In genomic region chr19:12400618-12401502, GRCh38 we compare ENCODE assay signal across 8 cellular contexts. TPM values are rescaled to one million over a fixed set of nuclear protein-coding genes. Genes with fewer than 3 reads are reported as not detected.
DNase-seq lines count a peak whose midpoint lies in the region; ATAC-seq and TF ChIP-seq lines count a peak whose summit lies in the region.

Gene ZNF799, minus strand, starts transcription at chr19:12401271. Its CDS starts 201 bp downstream, at chr19:12401070.

- peak within 1 kb of the TSS; percentile 77 to 79 for H3K9ac ChIP-seq in mucosa of rectum (ENCODE audit: low read depth in 1 of 2, low read length in 2 of 2)

- peak; percentile 40 for TF ChIP-seq POLR2A in erythroblast (IDR thresholded peaks at IDR 0.05; ENCODE audit: low read length)

- peak; percentile 92 for DNase-seq in D341Med (ENCODE audit: low spot score)
- DNase-seq in HuH-7 (ENCODE audit: low spot score): peak; percentile 64
- peak; percentile 95 for DNase-seq in OCI-LY7 (ENCODE audit: low spot score)
- peak; percentile 73 for DNase-seq in activated T-cell treated with anti-CD3 and anti-CD28 coated beads for 4 hours
- DNase-seq in erythroblast (lab: John Stamatoyannopoulos, UW): peak; percentile 89 to 91
- DNase-seq in stimulated activated CD8-positive, alpha-beta memory T cell treated with anti-CD3 and anti-CD28 coated beads, Interleukin-4, amount 100 ng/mL, for 4 hours (ENCODE audit: low read depth in 2 of 2, low spot score in 1 of 2): peak; percentile 58 to 71

- H3K9me2 ChIP-seq in OCI-LY7 (ENCODE audit: insufficient read depth, low read length): no peaks in the 10 kb centered on the region

- H3K4me3 ChIP-seq in OCI-LY7 (ENCODE audit: low read depth, low read length, poor library complexity, severe bottlenecking) (peak within 1 kb of the TSS; percentile 95), mucosa of rectum (ENCODE audit: low read length in 2 of 2) (peak within 1 kb of the TSS; percentile 82 to 94)

- no peaks in the 10 kb centered on the region for H3K79me2 ChIP-seq in OCI-LY7 (ENCODE audit: insufficient read depth, low read depth, low read length)

- peak within 1 kb of the TSS; percentile 92 for H2AFZ ChIP-seq in OCI-LY7 (ENCODE audit: low read length)

- no peaks in the 10 kb centered on the region for H3K27me3 ChIP-seq in mucosa of rectum (ENCODE audit: control insufficient read depth in 2 of 2, insufficient read depth in 2 of 2, low read length in 2 of 2)

- H3K36me3 ChIP-seq in OCI-LY7 (ENCODE audit: insufficient read depth, low read length) (no peaks in the 10 kb centered on the region), mucosa of rectum (ENCODE audit: control insufficient read depth in 2 of 2, insufficient read depth in 2 of 2, low read length in 2 of 2) (no peaks in the 10 kb centered on the region)

- POLR2A ChIA-PET in OCI-LY7 (lab: Charles Lee): interaction anchor here (0.7 kb wide), 1 partner anchor 25 kb away, joined by 4 read pairs; no protein-coding TSS in a partner anchor

- 0 out of 2 replicates have a peak, but pooled peaks have one; percentile 33 for TF ChIP-seq CTCF in OCI-LY7 (conservative IDR thresholded peaks at IDR 0.05; ENCODE audit: low read length)

- no TSS peak for BruUV-seq in OCI-LY7 (replicated peaks; lab: Mats Ljungman, UMichigan)

- peaks cover 6% of the 10 kb centered on the region for H3K4me1 ChIP-seq in OCI-LY7 (ENCODE audit: insufficient read depth, low read length, poor library complexity, severe bottlenecking)
- peaks cover 4 to 5% of the 10 kb centered on the region in 2 donors for H3K4me1 ChIP-seq in mucosa of rectum (ENCODE audit: control insufficient read depth in 2 of 2, insufficient read depth in 2 of 2, low read length in 2 of 2)

- H3K4me2 ChIP-seq in OCI-LY7 (ENCODE audit: low read length): peak within 1 kb of the TSS; percentile 85

- no peaks in the 10 kb centered on the region for H4K20me1 ChIP-seq in OCI-LY7 (ENCODE audit: insufficient read depth, low read length)

- H3K27ac ChIP-seq in OCI-LY7 (ENCODE audit: low read depth, low read length, poor library complexity, severe bottlenecking): peak within 1 kb of the TSS; percentile 32
- H3K27ac ChIP-seq in mucosa of rectum (ENCODE audit: low read depth in 2 of 2, low read length in 2 of 2): peak within 1 kb of the TSS; percentile 84 to 86

- intact Hi-C loops in OCI-LY7 (cut with micrococcal nuclease; ENCODE audit: unreplicated experiment): loop anchor here (2.0 to 5.0 kb wide), 2 partner anchors 41 to 68 kb away; partner anchors contain the start of genes ZNF443 and ZNF563

- CTCF ChIA-PET in OCI-LY7 (lab: Charles Lee; ENCODE audit: unreplicated experiment): no interaction called here

- peak; percentile 91 for ATAC-seq in GM21515 (IDR thresholded peaks at IDR 0.05; ENCODE audit: unreplicated experiment)

- H3K9me3 ChIP-seq in OCI-LY7 (ENCODE audit: low read length) (no peaks in the 10 kb centered on the region), mucosa of rectum (ENCODE audit: control insufficient read depth in 2 of 2, low read length in 2 of 2) (no peaks in the 10 kb centered on the region)

RNA-seq across cellular contexts. Expression of gene ZNF799, which starts in this region (rescaled TPM):
- total RNA-seq in OCI-LY7 (2014; rRNA removed; shearing (Covaris generic)): 3.8 and 6.2 TPM in 2 replicates
- total RNA-seq in OCI-LY7 (2022): 7.8 and 8.1 TPM in 2 replicates

Comparison
In these comparisons a context has a peak if more than half of its experiments do, and no peak if none do; other contexts are left out.
1. Peak in every context shown above with its lines: DNase-seq, ATAC-seq, H3K4me3 ChIP-seq and H3K27ac ChIP-seq.